Comparison of ENCODE assay signal across 8 cellular contexts in the genomic region with DNA sequence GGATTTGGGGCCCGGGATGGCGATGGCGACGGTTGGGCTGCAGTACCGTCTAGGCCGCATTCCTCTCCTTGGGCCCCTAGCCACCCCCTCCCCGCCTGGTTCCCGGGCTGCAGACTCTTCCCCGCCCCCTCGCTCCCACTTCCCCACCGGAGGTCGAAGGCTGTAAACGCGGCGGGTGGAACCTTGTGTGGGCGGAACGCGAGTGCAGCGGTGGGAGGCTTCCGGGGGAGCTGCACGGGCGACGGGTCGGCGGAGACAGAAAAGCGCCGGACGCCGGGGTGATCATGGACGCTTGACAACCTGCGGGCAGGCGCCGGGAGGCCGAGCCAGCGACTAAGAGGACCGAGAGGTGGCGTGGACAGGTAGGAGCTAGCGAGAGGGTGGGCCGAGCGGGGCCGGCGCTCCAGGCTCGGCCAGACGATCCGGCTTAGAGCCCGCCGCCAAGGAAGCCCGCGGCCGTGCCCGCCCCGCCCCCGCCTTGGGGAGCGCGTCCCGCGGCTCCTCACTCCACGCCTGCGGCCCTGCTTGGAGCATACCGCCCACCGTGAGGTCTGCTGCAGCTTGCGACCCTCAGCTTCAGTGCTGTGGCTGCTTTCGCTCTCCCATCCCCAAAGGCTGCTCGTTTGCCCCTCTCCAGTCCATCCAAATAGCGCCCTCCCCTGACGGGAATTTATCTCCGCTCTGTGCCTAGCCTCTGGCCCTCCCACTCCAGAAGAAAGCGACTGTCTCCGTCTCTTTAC. TPM values are rescaled to one million over a fixed set of nuclear protein-coding genes. Genes with fewer than 3 reads are reported as not detected.
DNase-seq lines count a peak whose midpoint lies in the region; ATAC-seq and TF ChIP-seq lines count a peak whose summit lies in the region.

A gene (plus strand): TSS at position 269 of the 740 bp plus-strand sequence. CDS start 2,126 bp downstream, outside the sequence.

- H3K27ac Mint-ChIP-seq in Calu3 (ENCODE audit: unreplicated experiment) (peak within 1 kb of the TSS; percentile 3), IgD-negative memory B cell (peak within 1 kb of the TSS; percentile 93 to 97 (median 95))

- H3K36me3 ChIP-seq in PC-9 (ENCODE audit: low read depth) (peaks cover 5% of the 10 kb centered on the region; the same call in 1 of the 2 replicates), esophagus (ENCODE audit: control insufficient read depth in 2 of 2, insufficient read depth in 2 of 2, low read length in 1 of 2) (peaks cover 0 to 4% of the 10 kb centered on the region in 2 donors), mucosa of stomach (ENCODE audit: control insufficient read depth, insufficient read depth, low read length) (no peaks in the 10 kb centered on the region)

- no peaks in the 10 kb centered on the region for H3K27me3 ChIP-seq in PC-9 (ENCODE audit: insufficient read depth, low read depth)
- H3K27me3 ChIP-seq in esophagus (ENCODE audit: control insufficient read depth in 1 of 2, insufficient read depth in 2 of 2, low read length in 2 of 2), result no peaks in the 10 kb centered on the region
- H3K27me3 ChIP-seq in mucosa of stomach (ENCODE audit: control insufficient read depth, insufficient read depth, low read length), result no peaks in the 10 kb centered on the region

- POLR2A ChIA-PET in PC-9 (lab: Charles Lee; ENCODE audit: unreplicated experiment), result interaction anchor here (0.5 to 0.6 kb wide), 2 partner anchors 174 to 175 kb away, joined by 3 to 7 read pairs; no protein-coding TSS in a partner anchor

- H3K4me1 Mint-ChIP-seq in Calu3 (ENCODE audit: low read depth, unreplicated experiment) (peaks cover 17% of the 10 kb centered on the region), IgD-negative memory B cell (peaks cover 49 to 59% (median 50%) of the 10 kb centered on the region in 3 donors)

- peak within 1 kb of the TSS; percentile 74 for H3K9ac ChIP-seq in mucosa of stomach (ENCODE audit: low read length)

- no peaks in the 10 kb centered on the region for H3K9me2 ChIP-seq in PC-9 (ENCODE audit: insufficient read depth)

- H3K9me3 Mint-ChIP-seq in Calu3 (ENCODE audit: low read depth, unreplicated experiment) (no peaks in the 10 kb centered on the region), IgD-negative memory B cell (no peaks in the 10 kb centered on the region)

- peak; percentile 39 for TF ChIP-seq CTCF in Calu3 (IDR thresholded peaks at IDR 0.05; ENCODE audit: unreplicated experiment)
- peak; percentile 71 for TF ChIP-seq CTCF in PC-9 (conservative IDR thresholded peaks at IDR 0.05)

- intact Hi-C loops in Calu3 (cut with micrococcal nuclease; ENCODE audit: unreplicated experiment) (no loop called here), PC-9 (cut with micrococcal nuclease; ENCODE audit: unreplicated experiment) (loop anchor here (2.0 to 10.0 kb wide), 2 partner anchors 110 to 272 kb away; no protein-coding TSS in a partner anchor)

- H3K4me3 Mint-ChIP-seq in Calu3 (ENCODE audit: low read depth, unreplicated experiment) (peak within 1 kb of the TSS; percentile 73), IgD-negative memory B cell (peak within 1 kb of the TSS; percentile 87 to 98 (median 96))

- CTCF ChIA-PET in Calu3 (lab: Charles Lee) (interaction anchor here (1.2 kb wide), 1 partner anchor 9 kb away, joined by 3 read pairs; no protein-coding TSS in a partner anchor), PC-9 (lab: Charles Lee) (interaction anchor here (0.6 to 1.2 kb wide), 2 partner anchors 9 to 97 kb away, joined by 3 read pairs; no protein-coding TSS in a partner anchor)

- H3K4me1 ChIP-seq in PC-9 (replicated peaks; ENCODE audit: insufficient read depth) (peaks cover 18% of the 10 kb centered on the region), esophagus (ENCODE audit: control insufficient read depth in 2 of 2, insufficient read depth in 2 of 2, low read length in 1 of 2) (peaks cover 0 to 7% of the 10 kb centered on the region in 2 donors), mucosa of stomach (ENCODE audit: control insufficient read depth, insufficient read depth, low read length) (peaks cover 7% of the 10 kb centered on the region)

- H3K9me3 ChIP-seq in PC-9 (ENCODE audit: insufficient read depth, low read depth) (no peaks in the 10 kb centered on the region), esophagus (ENCODE audit: control insufficient read depth in 2 of 2, insufficient read depth in 1 of 2, low read depth in 1 of 2, low read length in 1 of 2) (no peaks in the 10 kb centered on the region), mucosa of stomach (ENCODE audit: control insufficient read depth, low read length) (no peaks in the 10 kb centered on the region)

- WGBS in esophagus, 2 donors, result 0% methylated on average over 49 to 69 of the region's 69 CpGs

- peaks cover 61% of the 10 kb centered on the region for H3K79me2 ChIP-seq in PC-9 (ENCODE audit: low read depth)

- BruUV-seq in Calu3 (replicated peaks; lab: Mats Ljungman, UMichigan) (no TSS peak), PC-9 (replicated peaks; lab: Mats Ljungman, UMichigan) (TSS peak; percentile 15)

- peaks cover 11% of the 10 kb centered on the region for H4K20me1 ChIP-seq in PC-9 (ENCODE audit: insufficient read depth)

- H3F3A ChIP-seq in PC-9 (ENCODE audit: insufficient read depth, low read depth), result 0 out of 2 replicates have a peak, but pooled peaks cover 6% of the 10 kb centered on the region

- H3K4me2 ChIP-seq in PC-9, result peak within 1 kb of the TSS; percentile 94

- peaks cover 40% of the 10 kb centered on the region for H3K36me3 Mint-ChIP-seq in Calu3 (ENCODE audit: insufficient read depth, unreplicated experiment)
- H3K36me3 Mint-ChIP-seq in IgD-negative memory B cell, result peaks cover 2% of the 10 kb centered on the region

- H3K27ac ChIP-seq in PC-9, result 0 out of 2 replicates have a peak within 1 kb of the TSS, but pooled peaks have one; percentile 18
- peak within 1 kb of the TSS; percentile 51 to 69 for H3K27ac ChIP-seq in esophagus (ENCODE audit: low read depth in 2 of 2, low read length in 1 of 2)

- DNase-seq in Calu3 (peak; percentile 86), PC-9 (peak; percentile 63 to 73)
- peak; percentile 84 for DNase-seq in activated T-cell treated with anti-CD3 and anti-CD28 coated beads, Interleukin-2, amount 50 U/mL, for 1 hour
- DNase-seq in stimulated activated CD8-positive, alpha-beta memory T cell treated with anti-CD3 and anti-CD28 coated beads, Interleukin-7, amount 100 ng/mL, for 1 hour (ENCODE audit: low read depth in 2 of 2), result peak; percentile 51 to 63

- ATAC-seq in GM21447 (IDR thresholded peaks at IDR 0.05; ENCODE audit: unreplicated experiment), result peak; percentile 48

- H3K27me3 Mint-ChIP-seq in Calu3 (ENCODE audit: unreplicated experiment) (no peaks in the 10 kb centered on the region), IgD-negative memory B cell (no peaks in the 10 kb centered on the region)

- peak within 1 kb of the TSS; percentile 95 for H2AFZ ChIP-seq in PC-9

- H3K4me3 ChIP-seq in PC-9, result peak within 1 kb of the TSS; percentile 97
- peak within 1 kb of the TSS; percentile 95 to 97 for H3K4me3 ChIP-seq in esophagus (ENCODE audit: low read depth in 1 of 2, low read length in 2 of 2)
- peak within 1 kb of the TSS; percentile 75 for H3K4me3 ChIP-seq in mucosa of stomach (ENCODE audit: low read length)

RNA-seq across cellular contexts. Expression of the gene that starts here (rescaled TPM):
- total RNA-seq in Calu3 (2022) (48.3 and 54.6 TPM in 2 replicates), PC-9 (2021) (46.3 and 52.9 TPM in 2 replicates)
- polyA plus RNA-seq in IgD-negative memory B cell (40.7 TPM), esophagus (10 to 100 TPM; 16.3 to 17.5 TPM)

Comparison
In these comparisons a context has a peak if more than half of its experiments do, and no peak if none do; other contexts are left out.
1. Peak in every context shown above with its lines: DNase-seq, ATAC-seq, H3K4me3 ChIP-seq and H3K27ac ChIP-seq.